In genomic region chr14:102314242-102315011, GRCh38 we compare ENCODE assay signal across 1 cellular context.
A peak's percentile ranks its signal among the peaks of the same experiment; 100 is the strongest.
TF ChIP-seq lines count a peak whose summit lies in the region.

No MANE protein-coding gene starts in this region.

TF ChIP-seq in HepG2, 621 proteins besides CTCF, POLR2A, EP300 and RAD21 (continued from another document and continues in another):
- TF ChIP-seq HOMEZ (CRISPR knock-in tag; IDR thresholded peaks at IDR 0.05; ENCODE audit: low read depth) (no peak), ZNF414 (CRISPR knock-in tag; IDR thresholded peaks at IDR 0.05) (peak; percentile 82; the same call in 1 of the 2 replicates), SAFB2 (CRISPR knock-in tag; IDR thresholded peaks at IDR 0.05; ENCODE audit: borderline replicate concordance, low read depth) (no peak), ZNF564 (CRISPR knock-in tag; IDR thresholded peaks at IDR 0.05) (no peak), HIVEP1 (CRISPR knock-in tag; IDR thresholded peaks at IDR 0.05) (peak; percentile 75; the same call in 1 of the 2 replicates), REL (CRISPR knock-in tag; conservative IDR thresholded peaks at IDR 0.05) (no peak), ZBTB1 (CRISPR knock-in tag; IDR thresholded peaks at IDR 0.05; ENCODE audit: borderline replicate concordance) (no peak), HCFC1 (IDR thresholded peaks at IDR 0.05; ENCODE audit: low read depth, low read length) (no peak), TEAD2 (CRISPR knock-in tag; IDR thresholded peaks at IDR 0.05) (no peak), ZNF350 (CRISPR knock-in tag; IDR thresholded peaks at IDR 0.05; ENCODE audit: borderline replicate concordance, low read depth) (peak; percentile 47; the same call in 1 of the 2 replicates), ZNF792 (CRISPR knock-in tag; IDR thresholded peaks at IDR 0.05) (peak; percentile 82; the same call in 1 of the 2 replicates), ZNF670 (CRISPR knock-in tag; IDR thresholded peaks at IDR 0.05; ENCODE audit: borderline replicate concordance) (peak; percentile 69; the same call in 1 of the 2 replicates), THAP9 (CRISPR knock-in tag; IDR thresholded peaks at IDR 0.05; ENCODE audit: borderline replicate concordance) (peak; percentile 54; the same call in 1 of the 2 replicates), HOXA5 (CRISPR knock-in tag; IDR thresholded peaks at IDR 0.05) (peak; percentile 86; the same call in 1 of the 2 replicates), HBP1 (CRISPR knock-in tag; IDR thresholded peaks at IDR 0.05; ENCODE audit: low read depth) (0 out of 2 replicates have a peak, but pooled peaks have one; percentile 49), HMGXB3 (CRISPR knock-in tag; IDR thresholded peaks at IDR 0.05; ENCODE audit: borderline replicate concordance) (no peak; the same call in 1 of the 2 replicates), ELF1 (CRISPR knock-in tag; IDR thresholded peaks at IDR 0.05) (peak; percentile 24; the same call in 1 of the 2 replicates), ARHGAP35 (CRISPR knock-in tag; IDR thresholded peaks at IDR 0.05; ENCODE audit: borderline replicate concordance) (no peak; the same call in 1 of the 2 replicates), ZNF235 (CRISPR knock-in tag; IDR thresholded peaks at IDR 0.05; ENCODE audit: borderline replicate concordance) (no peak), PREB (CRISPR knock-in tag; IDR thresholded peaks at IDR 0.05) (no peak), TRIM22 (IDR thresholded peaks at IDR 0.05) (no peak), ZNF260 (CRISPR knock-in tag; IDR thresholded peaks at IDR 0.05; ENCODE audit: borderline replicate concordance, low read depth) (no peak), KDM5B (CRISPR knock-in tag; IDR thresholded peaks at IDR 0.05; ENCODE audit: borderline replicate concordance) (peak; percentile 64; the same call in 1 of the 2 replicates), ZNF616 (CRISPR knock-in tag; IDR thresholded peaks at IDR 0.05; ENCODE audit: low read depth) (peak; percentile 45; the same call in 1 of the 2 replicates), ZNF17 (CRISPR knock-in tag; IDR thresholded peaks at IDR 0.05) (no peak), ZNF230 (CRISPR knock-in tag; IDR thresholded peaks at IDR 0.05) (no peak; the same call in 1 of the 2 replicates), HNRNPH1 (optimal IDR thresholded peaks at IDR 0.05; ENCODE audit: low read depth, low read length) (no peak), SNAPC5 (CRISPR knock-in tag; IDR thresholded peaks at IDR 0.05; ENCODE audit: borderline replicate concordance) (no peak; the same call in 1 of the 2 replicates), TGIF2 (CRISPR knock-in tag; IDR thresholded peaks at IDR 0.05) (0 out of 2 replicates have a peak, but pooled peaks have one; percentile 61), ISL2 (CRISPR knock-in tag; IDR thresholded peaks at IDR 0.05) (no peak), ZNF501 (CRISPR knock-in tag; IDR thresholded peaks at IDR 0.05) (peak; percentile 79), MLLT10 (CRISPR knock-in tag; IDR thresholded peaks at IDR 0.05) (no peak), ZNF121 (CRISPR knock-in tag; IDR thresholded peaks at IDR 0.05) (peak; percentile 13; the same call in 1 of the 2 replicates), NONO (IDR thresholded peaks at IDR 0.05) (no peak), NONO (CRISPR knock-in tag; conservative IDR thresholded peaks at IDR 0.05) (peak; percentile 95), ZNF142 (CRISPR knock-in tag; IDR thresholded peaks at IDR 0.05) (peak; percentile 93), CBFB (CRISPR knock-in tag; IDR thresholded peaks at IDR 0.05) (0 out of 2 replicates have a peak, but pooled peaks have one; percentile 42), SMARCC2 (IDR thresholded peaks at IDR 0.05) (no peak), KDM5A (IDR thresholded peaks at IDR 0.05; ENCODE audit: borderline replicate concordance, low read length) (peak; percentile 96), FOXA1 (IDR thresholded peaks at IDR 0.05) (no peak), FOXA1 (CRISPR knock-in tag; IDR thresholded peaks at IDR 0.05) (no peak), SIX1 (CRISPR knock-in tag; IDR thresholded peaks at IDR 0.05; ENCODE audit: borderline replicate concordance) (no peak), TAF15 (IDR thresholded peaks at IDR 0.05; ENCODE audit: low read depth, low read length, poor library complexity, severe bottlenecking) (no peak), KLF15 (CRISPR knock-in tag; IDR thresholded peaks at IDR 0.05; ENCODE audit: borderline replicate concordance) (peak; percentile 50; the same call in 1 of the 2 replicates)
